Comparison of ENCODE assay signal across 9 cellular contexts in genomic region chr12:113912761-113913295, GRCh38. TPM values are rescaled to one million over a fixed set of nuclear protein-coding genes. Genes with fewer than 3 reads are reported as not detected.
A peak's percentile ranks its signal among the peaks of the same experiment; 100 is the strongest.
DNase-seq lines count a peak whose midpoint lies in the region; ATAC-seq and TF ChIP-seq lines count a peak whose summit lies in the region.
"Had no signal": no experiment of that assay in that cellular context is flagged by ENCODE, and none has a peak within 500 bp of the region (broad histone marks: within the 10 kb centered on the region; RNA-seq: fewer than 3 reads in every experiment).

No MANE protein-coding gene starts in this region.

- BruUV-seq in Caco-2 (replicated peaks; lab: Mats Ljungman, UMichigan), result no TSS peak

- ATAC-seq in HG03432 (IDR thresholded peaks at IDR 0.05; ENCODE audit: unreplicated experiment), result peak; percentile 59
- peak; percentile 41 to 54 for ATAC-seq in stimulated activated naive B cell treated with anti-CD40 and anti-IgM and Interleukin-4, amounts not matched to agents 10 μg/mL and 1 μg/mL and 100 μg/mL, for 72 hours (replicated peaks)

- POLR2A ChIA-PET in Caco-2 (lab: Charles Lee), result no interaction called here

- H3K36me3 Mint-ChIP-seq in Caco-2 (ENCODE audit: insufficient read depth, unreplicated experiment), result peaks cover 25% of the 10 kb centered on the region
- H3K36me3 Mint-ChIP-seq in stimulated activated naive B cell treated with anti-CD40 and anti-IgM and Interleukin-4, amounts not matched to agents 10 μg/mL and 1 μg/mL and 100 μg/mL, for 72 hours, result peaks cover 54 to 62% of the 10 kb centered on the region in 2 donors

- no peaks in the 10 kb centered on the region for H3K27me3 ChIP-seq in Caco-2 (replicated peaks; ENCODE audit: control insufficient read depth, insufficient read depth, low read length)

- CTCF ChIA-PET in Caco-2 (lab: Charles Lee), result interaction anchor here (0.9 kb wide), 1 partner anchor 147 kb away, joined by 3 read pairs; no protein-coding TSS in a partner anchor

- H3K9me3 ChIP-seq in Caco-2, result no peaks in the 10 kb centered on the region

- no peaks in the 10 kb centered on the region for H3K4me1 Mint-ChIP-seq in Caco-2 (ENCODE audit: low read depth, unreplicated experiment)
- no peaks in the 10 kb centered on the region for H3K4me1 Mint-ChIP-seq in stimulated activated naive B cell treated with anti-CD40 and anti-IgM and Interleukin-4, amounts not matched to agents 10 μg/mL and 1 μg/mL and 100 μg/mL, for 72 hours

- TF ChIP-seq CTCF in Caco-2 (IDR thresholded peaks at IDR 0.05; ENCODE audit: insufficient read depth in 1 of 2, low read depth in 1 of 2, low read length in 1 of 2, severe bottlenecking in 1 of 2, unreplicated experiment in 1 of 2) (peak; percentile 90 to 93), epithelial cell of esophagus (IDR thresholded peaks at IDR 0.05; ENCODE audit: insufficient read depth, low read depth, low read length, missing control alignments) (peak; percentile 98)

- peaks cover under 1% of the 10 kb centered on the region; the same call in 1 of the 2 replicates for H3K36me3 ChIP-seq in Caco-2 (ENCODE audit: control insufficient read depth, insufficient read depth, low read length)

- no peaks in the 10 kb centered on the region for H3K9me3 Mint-ChIP-seq in Caco-2 (ENCODE audit: unreplicated experiment)
- H3K9me3 Mint-ChIP-seq in stimulated activated naive B cell treated with anti-CD40 and anti-IgM and Interleukin-4, amounts not matched to agents 10 μg/mL and 1 μg/mL and 100 μg/mL, for 72 hours, result no peaks in the 10 kb centered on the region
- H3K9me3 Mint-ChIP-seq: T-helper 1 cell treated with Interleukin-12 subunit alpha and Interleukin-12 subunit beta and Interleukin-4 antibody, amounts not matched to agents 30 μg/mL and 1 μg/mL, for 36 hours had no signal

- no peaks in the 10 kb centered on the region for H3K27me3 Mint-ChIP-seq in Caco-2 (ENCODE audit: insufficient read depth, unreplicated experiment)
- H3K27me3 Mint-ChIP-seq in stimulated activated naive B cell treated with anti-CD40 and anti-IgM and Interleukin-4, amounts not matched to agents 10 μg/mL and 1 μg/mL and 100 μg/mL, for 72 hours, result no peaks in the 10 kb centered on the region

- H3K4me1 ChIP-seq in Caco-2, result no peaks in the 10 kb centered on the region

- H3K4me3 ChIP-seq in Caco-2 (ENCODE audit: low read depth, low read length) (no peak overlapping the region), epithelial cell of esophagus (ENCODE audit: low read length) (no peak overlapping the region)

- H3K4me3 Mint-ChIP-seq in Caco-2 (ENCODE audit: unreplicated experiment), result no peak overlapping the region
- no peak overlapping the region for H3K4me3 Mint-ChIP-seq in stimulated activated naive B cell treated with anti-CD40 and anti-IgM and Interleukin-4, amounts not matched to agents 10 μg/mL and 1 μg/mL and 100 μg/mL, for 72 hours
- H3K4me3 Mint-ChIP-seq: T-helper 1 cell treated with Interleukin-12 subunit alpha and Interleukin-12 subunit beta and Interleukin-4 antibody, amounts not matched to agents 30 μg/mL and 1 μg/mL, for 36 hours had no signal

- intact Hi-C loops in Caco-2 (cut with micrococcal nuclease; ENCODE audit: unreplicated experiment), result loop anchor here (1.0 kb wide), 3 partner anchors 46 to 474 kb away; no protein-coding TSS in a partner anchor

- DNase-seq in Caco-2, result peak; percentile 68 to 75
- DNase-seq in NCI-H774 (lab: John Stamatoyannopoulos, UW), result peak; percentile 65
- peak; percentile 77 for DNase-seq in activated CD8-positive, alpha-beta memory T cell treated with anti-CD3 and anti-CD28 coated beads for 24 hours
- DNase-seq in epithelial cell of esophagus (ENCODE audit: low read depth), result peak; percentile 76
- peak; percentile 78 for DNase-seq in myocyte (ENCODE audit: low read depth)
- peak; percentile 22 for DNase-seq in stimulated activated naive B cell treated with anti-CD40 and anti-IgM and Interleukin-4, amounts not matched to agents 10 μg/mL and 1 μg/mL and 100 μg/mL, for 72 hours
- DNase-seq in NK-92 (lab: John Stamatoyannopoulos, UW; ENCODE audit: unreplicated experiment), result no peak

- no peak overlapping the region for H3K27ac Mint-ChIP-seq in Caco-2 (ENCODE audit: unreplicated experiment)
- no peak overlapping the region for H3K27ac Mint-ChIP-seq in stimulated activated naive B cell treated with anti-CD40 and anti-IgM and Interleukin-4, amounts not matched to agents 10 μg/mL and 1 μg/mL and 100 μg/mL, for 72 hours
- H3K27ac Mint-ChIP-seq: T-helper 1 cell treated with Interleukin-12 subunit alpha and Interleukin-12 subunit beta and Interleukin-4 antibody, amounts not matched to agents 30 μg/mL and 1 μg/mL, for 36 hours had no signal

RNA-seq across cellular contexts. Expression of gene RBM19, which starts 53.3 kb away (rescaled TPM):
- total RNA-seq in Caco-2 (2022) (35.7 and 41.4 TPM in 2 replicates), myocyte (17.6 and 21.1 TPM in 2 replicates)
- 16.8 TPM for polyA plus RNA-seq in myocyte (2012)
